ENCODE assay signal across 25 cellular contexts in genomic region chr7:24720283-24720682, GRCh38. TPM values are rescaled to one million over a fixed set of nuclear protein-coding genes. Genes with fewer than 3 reads are reported as not detected.
DNase-seq lines count a peak whose midpoint lies in the region; ATAC-seq, FAIRE-seq and TF ChIP-seq lines count a peak whose summit lies in the region.
"Had no signal": no experiment of that assay in that cellular context is flagged by ENCODE, and none has a peak within 500 bp of the region (broad histone marks: within the 10 kb centered on the region; RNA-seq: fewer than 3 reads in every experiment).

No MANE protein-coding gene starts in this region.

- H3K27me3 Mint-ChIP-seq in endodermal cell (ENCODE audit: insufficient read depth), result no peaks in the 10 kb centered on the region

- H3K36me3 Mint-ChIP-seq in endodermal cell (ENCODE audit: low read depth), result peaks cover 2% of the 10 kb centered on the region
- H3K36me3 Mint-ChIP-seq: CD4-positive, CD25-positive, alpha-beta regulatory T cell had no signal

- intact Hi-C loops in left cardiac atrium (cut with DNase I) (no loop called here), endothelial cell of umbilical vein (cut with micrococcal nuclease) (no loop called here), transverse colon (cut with DNase I; ENCODE audit: low total_unique reads) (loop anchor here (2.0 kb wide), 1 partner anchor 283 kb away; no protein-coding TSS in a partner anchor)

- H3K9me1 ChIP-seq in endothelial cell of umbilical vein (replicated peaks; ENCODE audit: control insufficient read depth, extremely low read depth, insufficient read depth, low read length), result no peaks in the 10 kb centered on the region

- dilution Hi-C loops in endothelial cell of umbilical vein (cut with MboI; ENCODE audit: extremely low pct_ligation_motif_present, low sequenced_read_pairs), result no loop called here

- no peak overlapping the region for H3K4me2 ChIP-seq in endothelial cell of umbilical vein (ENCODE audit: insufficient read depth, low read length)
- H3K4me2 ChIP-seq: GM23338, KMS-11 had no signal

- CTCF ChIA-PET in endothelial cell of umbilical vein (lab: Charles Lee), result no interaction called here

- no peaks in the 10 kb centered on the region for H3K27me3 ChIP-seq in right atrium auricular region
- no peaks in the 10 kb centered on the region for H3K27me3 ChIP-seq in endothelial cell of umbilical vein (ENCODE audit: control insufficient read depth in 2 of 2, insufficient read depth in 2 of 2, low read length in 2 of 2)
- no peaks in the 10 kb centered on the region for H3K27me3 ChIP-seq in endodermal cell (ENCODE audit: control insufficient read depth, insufficient read depth, low read length, poor library complexity, severe bottlenecking)
- no peaks in the 10 kb centered on the region for H3K27me3 ChIP-seq in transverse colon
- H3K27me3 ChIP-seq: Peyer's patch, SJSA1 had no signal

- in situ Hi-C loops in transverse colon (cut with MboI; ENCODE audit: low pct_ligation_motif_present in 1 of 4, low pct_unique_long_range_greater_than_20kb in 1 of 4, low sequenced_read_pairs in 3 of 4), result no loop called here

- 90 to 100% methylated on average over 2 to 3 of the region's 3 CpGs for WGBS in endodermal cell (ENCODE audit: insufficient coverage in 1 of 2, insufficient read length in 1 of 2), 2 experiments
- WGBS in transverse colon (ENCODE audit: low coverage in 1 of 2), 2 donors, result 62 to 67% methylated on average over 3 of the region's 3 CpGs

- no peak for ATAC-seq in left cardiac atrium
- peak; percentile 20 for ATAC-seq in HG02610 (IDR thresholded peaks at IDR 0.05; ENCODE audit: unreplicated experiment)
- ATAC-seq: GM23338 had no signal

- H3K27ac Mint-ChIP-seq in endodermal cell, result no peak overlapping the region
- H3K27ac Mint-ChIP-seq: CD4-positive, CD25-positive, alpha-beta regulatory T cell; GM23338 had no signal

- no peak overlapping the region for H3K9ac ChIP-seq in endothelial cell of umbilical vein (replicated peaks; ENCODE audit: extremely low read depth, insufficient read depth, low read length)
- H3K9ac ChIP-seq in endodermal cell (ENCODE audit: extremely low read depth, low read length, poor library complexity, severe bottlenecking), result no peak overlapping the region
- H3K9ac ChIP-seq: KMS-11 had no signal

- H4K20me1 ChIP-seq in endothelial cell of umbilical vein (replicated peaks; ENCODE audit: control insufficient read depth, extremely low read depth, insufficient read depth, low read length), result no peaks in the 10 kb centered on the region

- TF ChIP-seq POLR2A in endothelial cell of umbilical vein (IDR thresholded peaks at IDR 0.05; ENCODE audit: low read depth, low read length) (no peak), transverse colon (IDR thresholded peaks at IDR 0.05) (no peak)

- POLR2A ChIA-PET in endothelial cell of umbilical vein (lab: Charles Lee), result no interaction called here

- DNase-seq in right atrium auricular region (ENCODE audit: low spot score) (peak; percentile 9), left cardiac atrium (no peak), endothelial cell of umbilical vein (ENCODE audit: low read depth, low spot score) (no peak), globus pallidus (ENCODE audit: low spot score) (no peak), NOMO-1 (lab: John Stamatoyannopoulos, UW; ENCODE audit: unreplicated experiment in 2 of 2) (no peak), endodermal cell (no peak), transverse colon (no peak)
- DNase-seq: 8988T; AML-193; CD4-positive, CD25-positive, alpha-beta regulatory T cell; DMS79; NCI-H1105 treated with DMSO at 0.1 percent for 48 hours; NCI-H2029 treated with DMSO at 0.1 percent for 48 hours; NCI-H226; NCI-H510A treated with DMSO at 0.1 percent for 48 hours; NCI-H748 treated with DMSO at 0.1 percent for 48 hours; NK-92 treated with Interleukin-12 subunit alpha and Interleukin-12 subunit beta, amount 100 ng/mL, for 24 hours; T-helper 1 cell had no signal

- no TSS peak for BruUV-seq in endothelial cell of umbilical vein (replicated peaks; lab: Mats Ljungman, UMichigan)

- H3K9me3 Mint-ChIP-seq in endodermal cell, result peaks cover 1% of the 10 kb centered on the region

- no peak overlapping the region for H3K4me3 Mint-ChIP-seq in endodermal cell
- H3K4me3 Mint-ChIP-seq: CD4-positive, CD25-positive, alpha-beta regulatory T cell; GM23338 had no signal

- H3K4me1 ChIP-seq in right atrium auricular region (no peaks in the 10 kb centered on the region), endothelial cell of umbilical vein (ENCODE audit: control insufficient read depth, extremely low read depth, insufficient read depth, low read length) (no peaks in the 10 kb centered on the region), endodermal cell (ENCODE audit: control insufficient read depth, insufficient read depth, low read length) (peaks cover 14% of the 10 kb centered on the region), transverse colon (no peaks in the 10 kb centered on the region)
- H3K4me1 ChIP-seq: HAP-1, SJSA1 had no signal

- H3K27ac ChIP-seq in right atrium auricular region, result no peak overlapping the region
- H3K27ac ChIP-seq in endothelial cell of umbilical vein (ENCODE audit: insufficient read depth, low read depth, low read length), result no peak overlapping the region
- no peak overlapping the region for H3K27ac ChIP-seq in endodermal cell (ENCODE audit: low read depth, low read length)
- H3K27ac ChIP-seq in transverse colon, result no peak overlapping the region
- H3K27ac ChIP-seq: KMS-11, Peyer's patch, SJSA1 had no signal

- no peaks in the 10 kb centered on the region for H3K79me2 ChIP-seq in endothelial cell of umbilical vein (ENCODE audit: control insufficient read depth, insufficient read depth, low read length)

- peak; percentile 8 for FAIRE-seq in endothelial cell of umbilical vein (lab: Jason Lieb, UNC)
- FAIRE-seq: HTR-8/SVneo had no signal

- H3K4me3 ChIP-seq in right atrium auricular region (no peak overlapping the region), endothelial cell of umbilical vein (replicated peaks in 1 of 3; ENCODE audit: insufficient read depth in 1 of 3, low read depth in 1 of 3, low read length in 3 of 3) (no peak overlapping the region), endodermal cell (ENCODE audit: low read length) (no peak overlapping the region), transverse colon (no peak overlapping the region)
- H3K4me3 ChIP-seq: GM23338, HAP-1, Peyer's patch, SJSA1 had no signal

- H2AFZ ChIP-seq in endothelial cell of umbilical vein (ENCODE audit: low read depth, low read length), result no peak overlapping the region
- H2AFZ ChIP-seq: GM23338 had no signal

- H3K9me3 ChIP-seq in right atrium auricular region (no peaks in the 10 kb centered on the region), endothelial cell of umbilical vein (replicated peaks; ENCODE audit: control insufficient read depth, insufficient read depth, low read length) (no peaks in the 10 kb centered on the region), endodermal cell (ENCODE audit: control insufficient read depth, low read length) (peaks cover 4% of the 10 kb centered on the region), transverse colon (no peaks in the 10 kb centered on the region)
- H3K9me3 ChIP-seq: HAP-1, Peyer's patch, SJSA1 had no signal

- no peak for TF ChIP-seq EP300 in transverse colon (IDR thresholded peaks at IDR 0.05; ENCODE audit: low read depth)

- H3K36me3 ChIP-seq in right atrium auricular region (no peaks in the 10 kb centered on the region), endothelial cell of umbilical vein (ENCODE audit: control insufficient read depth in 2 of 2, extremely low read depth in 1 of 2, insufficient read depth in 2 of 2, low read length in 2 of 2) (no peaks in the 10 kb centered on the region), endodermal cell (ENCODE audit: control insufficient read depth, insufficient read depth, low read length) (no peaks in the 10 kb centered on the region), transverse colon (no peaks in the 10 kb centered on the region)
- H3K36me3 ChIP-seq: HAP-1, SJSA1 had no signal

- peaks cover 36% of the 10 kb centered on the region for H3K4me1 Mint-ChIP-seq in endodermal cell

- no peak for TF ChIP-seq CTCF in right atrium auricular region (IDR thresholded peaks at IDR 0.05)
- TF ChIP-seq CTCF in endothelial cell of umbilical vein (IDR thresholded peaks at IDR 0.05; ENCODE audit: extremely low read depth in 1 of 2, insufficient read depth in 1 of 2, low read depth in 1 of 2, low read length in 2 of 2), result no peak
- no peak for TF ChIP-seq CTCF in endodermal cell (conservative IDR thresholded peaks at IDR 0.05)
- no peak for TF ChIP-seq CTCF in transverse colon (IDR thresholded peaks at IDR 0.05)

TF ChIP-seq in endothelial cell of umbilical vein, 7 proteins besides CTCF, POLR2A, EP300 and RAD21:
- no peak for TF ChIP-seq POLR2AphosphoS5 (IDR thresholded peaks at IDR 0.05; ENCODE audit: insufficient read depth, low read depth, low read length)
- no peak for TF ChIP-seq MYC (IDR thresholded peaks at IDR 0.05; ENCODE audit: low read depth, low read length)
- TF ChIP-seq GATA2 (IDR thresholded peaks at IDR 0.05; ENCODE audit: insufficient read depth, insufficient read length, low read depth, low read length), result no peak
- TF ChIP-seq EZH2 (IDR thresholded peaks at IDR 0.05; ENCODE audit: borderline replicate concordance, low read depth, low read length, severe bottlenecking), result no peak
- no peak for TF ChIP-seq MAX (IDR thresholded peaks at IDR 0.05; ENCODE audit: insufficient read depth, insufficient read length)
- no peak for TF ChIP-seq JUN (IDR thresholded peaks at IDR 0.05; ENCODE audit: borderline replicate concordance, insufficient read depth, insufficient read length, low read depth)
- no peak for TF ChIP-seq FOS (IDR thresholded peaks at IDR 0.05; ENCODE audit: borderline replicate concordance, insufficient read depth, low read length)
TF ChIP-seq in endothelial cell of umbilical vein: peak in this region for 0.

RNA-seq across cellular contexts. Expression of gene GSDME, which starts 37.0 kb away (rescaled TPM):
- total RNA-seq in right atrium auricular region, result 10 to 100 TPM in 1 of 2 donors, 1 to 10 TPM in 1; 7.7 to 11.9 TPM
- total RNA-seq in left cardiac atrium, result 1 to 10 TPM; 6.4 to 8.6 TPM
- total RNA-seq in endothelial cell of umbilical vein, result 21.3 and 23.4 TPM in 2 replicates
- 18.0 and 21.1 TPM in 2 replicates for polyA plus RNA-seq in endothelial cell of umbilical vein
- polyA plus RNA-seq in endothelial cell of umbilical vein (2011; cell fraction: cytosol; rRNA removed), result 21.2 and 22.6 TPM in 2 replicates
- polyA plus RNA-seq in endothelial cell of umbilical vein (2011; cell fraction: nucleus; rRNA removed), result 35.9 and 37.7 TPM in 2 replicates
- 31.1 and 36.7 TPM in 2 replicates for polyA plus RNA-seq in endothelial cell of umbilical vein (2012)
- polyA minus RNA-seq in endothelial cell of umbilical vein, result 31.2 and 45.3 TPM in 2 replicates
- 14.7 TPM for polyA minus RNA-seq in endothelial cell of umbilical vein (2011; cell fraction: cytosol; rRNA and poly(A)+ RNA removed)
- 18.1 and 27.4 TPM in 2 replicates for polyA minus RNA-seq in endothelial cell of umbilical vein (2011; cell fraction: nucleus; rRNA and poly(A)+ RNA removed)
- 10 to 100 TPM in 1 of 2 donors, 1 to 10 TPM in 1; 8.9 to 17.9 TPM for total RNA-seq in endodermal cell
- 12.9 TPM for polyA plus RNA-seq in endodermal cell (2013, experiment 1 of 2)
- polyA plus RNA-seq in endodermal cell (2013, experiment 2 of 2), result 11.6 TPM
- 1 to 10 TPM in 2 of 4 donors, not detected in 2; 2.2 to 5.2 TPM for total RNA-seq in transverse colon
- total RNA-seq: CD4-positive, CD25-positive, alpha-beta regulatory T cell had no signal
